ENCODE assay signal across 4 cellular contexts in the genomic region with DNA sequence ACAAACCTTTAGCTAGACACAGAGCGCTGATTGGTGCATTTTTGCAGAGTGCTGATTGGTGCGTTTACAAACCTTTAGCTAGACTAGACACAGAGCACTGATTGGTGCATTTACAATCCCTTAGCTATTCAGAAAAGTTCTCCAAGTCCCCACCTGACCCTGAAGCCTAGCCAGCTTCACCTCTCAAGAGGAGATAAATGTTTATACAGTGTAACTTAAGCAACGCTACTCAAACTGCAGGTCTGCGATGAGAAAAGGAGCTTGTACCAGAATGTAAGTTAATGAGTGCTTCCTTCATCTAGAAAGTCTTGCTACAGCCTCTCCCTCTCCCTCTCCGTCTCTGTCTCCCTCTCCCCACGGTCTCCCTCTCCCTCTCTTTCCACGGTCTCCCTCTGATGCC. TPM values are rescaled to one million over a fixed set of nuclear protein-coding genes. Genes with fewer than 3 reads are reported as not detected.
"Had no signal": no experiment of that assay in that cellular context is flagged by ENCODE, and none has a peak within 500 bp of the region (broad histone marks: within the 10 kb centered on the region; RNA-seq: fewer than 3 reads in every experiment).

No MANE protein-coding gene starts in this region.

RNA-seq across cellular contexts. Expression of a gene that starts 5.5 kb away (rescaled TPM):
- total RNA-seq: naive thymus-derived CD8-positive, alpha-beta T cell; natural killer cell treated with Interleukin-12 subunit alpha and Interleukin-12 subunit beta and Interleukin-15 and Interleukin-18, amount 100 ng/mL, for 72 hours; pulmonary artery endothelial cell had no signal
- polyA plus RNA-seq: naive thymus-derived CD8-positive, alpha-beta T cell; smooth muscle cell had no signal
